Comparison of ENCODE assay signal across 11 cellular contexts in the genomic region with DNA sequence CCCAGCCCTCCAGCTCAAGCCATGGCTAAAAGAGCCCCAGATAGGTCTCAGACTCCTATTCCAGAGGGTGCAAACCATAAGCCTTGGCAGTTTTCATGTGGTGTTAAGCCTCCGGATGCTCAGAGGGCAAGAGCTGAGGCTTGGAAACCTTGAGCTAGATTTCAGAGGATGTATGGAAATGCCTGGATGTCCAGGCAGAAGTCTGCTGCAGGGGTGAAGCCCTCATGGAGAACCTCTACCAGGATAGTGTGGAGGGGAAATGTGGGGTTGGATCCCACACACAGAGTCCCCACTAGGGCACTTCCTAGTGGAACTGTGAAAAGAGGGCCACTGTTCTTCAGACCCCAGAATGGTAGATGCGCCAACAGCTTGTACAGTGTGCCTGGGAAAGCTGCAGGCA. TPM values are rescaled to one million over a fixed set of nuclear protein-coding genes. Genes with fewer than 3 reads are reported as not detected.
"Had no signal": no experiment of that assay in that cellular context is flagged by ENCODE, and none has a peak within 500 bp of the region (broad histone marks: within the 10 kb centered on the region; RNA-seq: fewer than 3 reads in every experiment).

No MANE protein-coding gene starts in this region.

- DNase-seq: H9, HCEC 1CT, HFFc6, KG1 had no signal

- H3K4me2 ChIP-seq: GM23338 had no signal

- H3K27ac ChIP-seq: HL-60 had no signal

- FAIRE-seq: H1, H54, HepG2 had no signal

- H3K4me3 ChIP-seq: GM23338 had no signal

- ATAC-seq: GM23338, HepG2 had no signal

- H2AFZ ChIP-seq: GM23338 had no signal

RNA-seq across cellular contexts. Expression of a gene that starts 13.2 kb away (rescaled TPM):
- total RNA-seq: HepG2, HT1080 had no signal
- polyA plus RNA-seq: IgD-negative memory B cell had no signal
